Comparison of ENCODE assay signal across 8 cellular contexts in the genomic region with DNA sequence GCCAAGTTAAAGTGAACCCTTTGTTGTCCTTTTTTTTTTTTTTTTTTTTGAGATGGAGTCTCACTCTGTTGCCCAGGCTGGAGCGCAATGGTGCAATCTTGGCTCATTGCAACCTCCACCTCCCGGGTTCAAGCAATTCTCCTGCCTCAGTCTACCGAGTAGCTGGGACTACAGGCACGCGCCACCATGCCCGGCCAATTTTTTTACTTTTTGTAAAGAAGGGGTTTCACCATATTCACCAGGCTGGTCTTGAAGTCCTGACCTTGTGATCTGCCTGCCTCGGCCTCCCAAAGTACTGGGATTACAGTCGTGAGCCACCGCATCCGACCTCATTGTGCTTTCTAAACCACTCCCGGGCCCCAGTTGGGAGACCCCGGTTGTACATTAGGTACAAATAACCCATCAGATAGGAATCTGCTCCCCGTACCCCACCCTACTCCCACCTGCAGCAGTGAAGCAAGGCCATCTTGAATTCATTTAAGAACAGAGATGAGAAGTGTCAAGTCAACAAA.
DNase-seq lines count a peak whose midpoint lies in the region; ATAC-seq and TF ChIP-seq lines count a peak whose summit lies in the region.
"Not testable (repeated sequence)": the region's sequence is repeated elsewhere in the genome, so short reads cannot be mapped to it uniquely, and the experiment has no call there.

No MANE protein-coding gene starts in this region.

- not testable (repeated sequence) for H4K20me1 ChIP-seq in BLaER1; hepatocyte (ENCODE audit: insufficient read depth, poor library complexity, severe bottlenecking)

- not testable (repeated sequence) for H3K27me3 ChIP-seq in BLaER1; HUES6 (ENCODE audit: control insufficient read depth, insufficient read depth, low read length); hepatocyte; tibial nerve

- TF ChIP-seq EP300 in tibial nerve (IDR thresholded peaks at IDR 0.05): not testable (repeated sequence)

- TF ChIP-seq CTCF in hepatocyte (IDR thresholded peaks at IDR 0.05; ENCODE audit: poor library complexity); natural killer cell (IDR thresholded peaks at IDR 0.05); tibial nerve (IDR thresholded peaks at IDR 0.05): not testable (repeated sequence)

- H3K9me3 Mint-ChIP-seq in activated CD4-positive, alpha-beta T cell treated with anti-CD3 and anti-CD28 coated beads, Interleukin-2, amount 10 ng/mL, durations not matched to agents 24 days and 14 days; activated T-helper 1 cell treated with anti-CD3 and anti-CD28 coated beads, Interleukin-12 subunit alpha, Interleukin-12 subunit beta, Interleukin-2, Interleukin-4 antibody, amounts not matched to agents 30 ng/mL and 10 ng/mL and 1 ng/mL, durations not matched to agents 14 hours and 24 hours and 36 hours; activated naive CD8-positive, alpha-beta T cell treated with anti-CD3 and anti-CD28 coated beads, Interleukin-2, amount 50 U/mL, for 24 hours; natural killer cell: not testable (repeated sequence)

- not testable (repeated sequence) for H2AFZ ChIP-seq in hepatocyte

- DNase-seq in activated CD4-positive, alpha-beta T cell treated with anti-CD3 and anti-CD28 coated beads, Interleukin-2, amount 10 ng/mL, durations not matched to agents 24 days and 14 days; activated T-helper 1 cell treated with anti-CD3 and anti-CD28 coated beads, Interleukin-12 subunit alpha, Interleukin-12 subunit beta, Interleukin-2, Interleukin-4 antibody, amounts not matched to agents 30 ng/mL and 10 ng/mL and 1 ng/mL, durations not matched to agents 14 hours and 24 hours and 36 hours (ENCODE audit: low spot score); activated naive CD8-positive, alpha-beta T cell treated with anti-CD3 and anti-CD28 coated beads, Interleukin-2, amount 50 U/mL, for 24 hours; hepatocyte (ENCODE audit: low spot score); natural killer cell; tibial nerve (ENCODE audit: low spot score in 2 of 2): not testable (repeated sequence)

- H3K27ac ChIP-seq in BLaER1: not testable (repeated sequence)
- H3K27ac ChIP-seq in HUES6 (ENCODE audit: low read depth, low read length): peak overlapping the region; percentile 87; the same call in 1 of the 2 replicates
- H3K27ac ChIP-seq in hepatocyte: peak overlapping the region; percentile 81
- peak overlapping the region in 3 of 4 donors; percentile 34 to 78 (median 77) for H3K27ac ChIP-seq in tibial nerve

- not testable (repeated sequence) for H3K79me2 ChIP-seq in hepatocyte

- H3K9me2 ChIP-seq in hepatocyte (replicated peaks; ENCODE audit: insufficient read depth): not testable (repeated sequence)

- not testable (repeated sequence) for H3K4me3 ChIP-seq in BLaER1; HUES6 (ENCODE audit: low read depth, low read length); hepatocyte; tibial nerve

- peak overlapping the region; percentile 44 for H3K4me3 Mint-ChIP-seq in activated CD4-positive, alpha-beta T cell treated with anti-CD3 and anti-CD28 coated beads, Interleukin-2, amount 10 ng/mL, durations not matched to agents 24 days and 14 days
- peak overlapping the region; percentile 20 for H3K4me3 Mint-ChIP-seq in activated T-helper 1 cell treated with anti-CD3 and anti-CD28 coated beads, Interleukin-12 subunit alpha, Interleukin-12 subunit beta, Interleukin-2, Interleukin-4 antibody, amounts not matched to agents 30 ng/mL and 10 ng/mL and 1 ng/mL, durations not matched to agents 14 hours and 24 hours and 36 hours
- H3K4me3 Mint-ChIP-seq in activated naive CD8-positive, alpha-beta T cell treated with anti-CD3 and anti-CD28 coated beads, Interleukin-2, amount 50 U/mL, for 24 hours: not testable (repeated sequence)
- H3K4me3 Mint-ChIP-seq in natural killer cell: peak overlapping the region; percentile 28

- TF ChIP-seq POLR2A in tibial nerve (IDR thresholded peaks at IDR 0.05): not testable (repeated sequence)

- intact Hi-C loops in activated CD4-positive, alpha-beta T cell treated with anti-CD3 and anti-CD28 coated beads, Interleukin-2, amount 10 ng/mL, durations not matched to agents 24 days and 14 days (cut with micrococcal nuclease); natural killer cell (cut with micrococcal nuclease): not testable (repeated sequence)
- intact Hi-C loops in activated T-helper 1 cell treated with anti-CD3 and anti-CD28 coated beads, Interleukin-12 subunit alpha, Interleukin-12 subunit beta, Interleukin-2, Interleukin-4 antibody, amounts not matched to agents 30 ng/mL and 10 ng/mL and 1 ng/mL, durations not matched to agents 14 hours and 24 hours and 36 hours (cut with micrococcal nuclease): loop anchor here (2.0 to 5.0 kb wide), 3 partner anchors 40 to 511 kb away; no protein-coding TSS in a partner anchor

- WGBS in hepatocyte (ENCODE audit: low lambda C conversion rate, missing lambda C conversion rate): 95% methylated on average over 13 of the region's 13 CpGs
- WGBS in tibial nerve, 2 donors: 88 to 90% methylated on average over 13 of the region's 13 CpGs

- H3K4me1 ChIP-seq in BLaER1 (peaks cover 50% of the 10 kb centered on the region), HUES6 (ENCODE audit: control insufficient read depth, insufficient read depth, low read length) (peaks cover 47% of the 10 kb centered on the region), hepatocyte (ENCODE audit: insufficient read depth) (peaks cover 12% of the 10 kb centered on the region), tibial nerve (peaks cover 0 to 49% (median 8%) of the 10 kb centered on the region in 4 donors)

- not testable (repeated sequence) for ATAC-seq in activated naive CD8-positive, alpha-beta T cell treated with anti-CD3 and anti-CD28 coated beads, Interleukin-2, amount 50 U/mL, for 24 hours; natural killer cell

- peak overlapping the region; percentile 2; the same call in 1 of the 2 replicates for H3K4me2 ChIP-seq in BLaER1
- not testable (repeated sequence) for H3K4me2 ChIP-seq in hepatocyte

- H3K36me3 ChIP-seq in BLaER1; HUES6 (ENCODE audit: control insufficient read depth, insufficient read depth, low read length); hepatocyte (replicated peaks; ENCODE audit: insufficient read depth, low read depth); tibial nerve: not testable (repeated sequence)

- H3K9me3 ChIP-seq in BLaER1; HUES6 (ENCODE audit: control insufficient read depth, insufficient read depth, low read depth, low read length); hepatocyte (ENCODE audit: low read depth); tibial nerve: not testable (repeated sequence)

- H3K27me3 Mint-ChIP-seq in activated CD4-positive, alpha-beta T cell treated with anti-CD3 and anti-CD28 coated beads, Interleukin-2, amount 10 ng/mL, durations not matched to agents 24 days and 14 days; activated T-helper 1 cell treated with anti-CD3 and anti-CD28 coated beads, Interleukin-12 subunit alpha, Interleukin-12 subunit beta, Interleukin-2, Interleukin-4 antibody, amounts not matched to agents 30 ng/mL and 10 ng/mL and 1 ng/mL, durations not matched to agents 14 hours and 24 hours and 36 hours (ENCODE audit: insufficient read depth); activated naive CD8-positive, alpha-beta T cell treated with anti-CD3 and anti-CD28 coated beads, Interleukin-2, amount 50 U/mL, for 24 hours; natural killer cell (ENCODE audit: low read depth in 2 of 2): not testable (repeated sequence)

- not testable (repeated sequence) for H3K9ac ChIP-seq in BLaER1; HUES6 (ENCODE audit: low read length)

- H3K27ac Mint-ChIP-seq in activated CD4-positive, alpha-beta T cell treated with anti-CD3 and anti-CD28 coated beads, Interleukin-2, amount 10 ng/mL, durations not matched to agents 24 days and 14 days: peak overlapping the region; percentile 86
- H3K27ac Mint-ChIP-seq in activated T-helper 1 cell treated with anti-CD3 and anti-CD28 coated beads, Interleukin-12 subunit alpha, Interleukin-12 subunit beta, Interleukin-2, Interleukin-4 antibody, amounts not matched to agents 30 ng/mL and 10 ng/mL and 1 ng/mL, durations not matched to agents 14 hours and 24 hours and 36 hours: peak overlapping the region; percentile 91
- peak overlapping the region; percentile 74 for H3K27ac Mint-ChIP-seq in activated naive CD8-positive, alpha-beta T cell treated with anti-CD3 and anti-CD28 coated beads, Interleukin-2, amount 50 U/mL, for 24 hours
- peak overlapping the region; percentile 48 to 69 for H3K27ac Mint-ChIP-seq in natural killer cell

- peaks cover 38% of the 10 kb centered on the region for H3K4me1 Mint-ChIP-seq in activated CD4-positive, alpha-beta T cell treated with anti-CD3 and anti-CD28 coated beads, Interleukin-2, amount 10 ng/mL, durations not matched to agents 24 days and 14 days
- peaks cover 50% of the 10 kb centered on the region for H3K4me1 Mint-ChIP-seq in activated T-helper 1 cell treated with anti-CD3 and anti-CD28 coated beads, Interleukin-12 subunit alpha, Interleukin-12 subunit beta, Interleukin-2, Interleukin-4 antibody, amounts not matched to agents 30 ng/mL and 10 ng/mL and 1 ng/mL, durations not matched to agents 14 hours and 24 hours and 36 hours (ENCODE audit: low read depth)
- peaks cover 41% of the 10 kb centered on the region for H3K4me1 Mint-ChIP-seq in activated naive CD8-positive, alpha-beta T cell treated with anti-CD3 and anti-CD28 coated beads, Interleukin-2, amount 50 U/mL, for 24 hours
- H3K4me1 Mint-ChIP-seq in natural killer cell: peaks cover 35 to 44% of the 10 kb centered on the region in 2 donors

- H3K36me3 Mint-ChIP-seq in activated CD4-positive, alpha-beta T cell treated with anti-CD3 and anti-CD28 coated beads, Interleukin-2, amount 10 ng/mL, durations not matched to agents 24 days and 14 days (ENCODE audit: low read depth): peaks cover 30% of the 10 kb centered on the region
- peaks cover 20% of the 10 kb centered on the region for H3K36me3 Mint-ChIP-seq in activated T-helper 1 cell treated with anti-CD3 and anti-CD28 coated beads, Interleukin-12 subunit alpha, Interleukin-12 subunit beta, Interleukin-2, Interleukin-4 antibody, amounts not matched to agents 30 ng/mL and 10 ng/mL and 1 ng/mL, durations not matched to agents 14 hours and 24 hours and 36 hours (ENCODE audit: low read depth)
- peaks cover 30% of the 10 kb centered on the region for H3K36me3 Mint-ChIP-seq in activated naive CD8-positive, alpha-beta T cell treated with anti-CD3 and anti-CD28 coated beads, Interleukin-2, amount 50 U/mL, for 24 hours (ENCODE audit: low read depth)
- H3K36me3 Mint-ChIP-seq in natural killer cell: not testable (repeated sequence)
